In the genomic region with DNA sequence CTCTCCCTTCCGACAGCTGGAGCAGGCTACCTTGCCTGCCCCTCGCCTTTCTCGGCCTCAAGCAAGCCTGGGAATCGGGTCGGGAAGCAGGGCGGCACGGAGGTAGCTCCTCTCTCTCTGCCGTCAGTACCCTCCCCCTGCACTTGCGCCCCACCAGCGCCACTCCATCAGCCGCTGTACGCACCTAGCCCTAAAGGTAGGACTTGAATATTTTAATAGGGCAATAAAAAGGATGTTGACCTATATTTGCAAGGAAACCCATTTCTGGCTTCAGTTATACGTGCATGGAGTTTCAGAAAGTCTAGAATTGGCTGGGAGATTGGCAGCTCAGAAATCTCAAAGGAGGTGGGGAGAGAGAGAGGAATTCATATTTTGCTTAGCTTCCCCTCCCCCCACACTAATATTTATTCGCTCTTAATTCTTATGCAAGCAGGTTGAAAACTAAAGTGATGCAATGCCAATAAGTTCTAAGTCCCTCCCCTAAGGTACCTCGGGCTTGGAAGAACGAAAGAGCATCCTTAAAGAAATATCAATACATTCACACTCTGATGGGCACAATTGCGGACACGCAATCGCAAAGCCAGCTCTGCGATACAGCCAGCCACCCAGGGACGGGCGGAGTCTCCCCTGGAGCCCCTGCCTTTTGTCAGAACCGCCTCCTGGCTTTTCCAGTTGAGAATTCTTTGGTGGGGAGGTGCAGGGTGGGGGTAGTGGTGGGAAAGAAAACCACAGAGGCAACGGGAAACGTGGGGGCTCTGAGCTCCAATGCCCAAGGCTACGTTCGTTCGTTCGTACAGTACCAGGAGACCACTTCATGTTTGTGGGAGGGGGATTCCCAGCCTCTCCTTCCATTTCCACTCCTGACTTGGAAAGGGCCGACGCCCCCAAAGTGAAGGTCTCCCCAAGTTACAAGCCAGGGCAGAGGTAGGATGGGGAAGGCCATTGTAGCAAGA, we compare ENCODE assay signal across 1 cellular context.
TF ChIP-seq lines count a peak whose summit lies in the region.

No MANE protein-coding gene starts in this region.

TF ChIP-seq in HEK293, 187 proteins besides CTCF, POLR2A, EP300 and RAD21:
- TF ChIP-seq ZBTB17 (tag by site-specific recombination; IDR thresholded peaks at IDR 0.05) (0 out of 2 replicates have a peak, but pooled peaks have one; percentile 40), GLIS1 (tag by site-specific recombination; IDR thresholded peaks at IDR 0.05) (peak; percentile 61), ZBTB7A (tag by site-specific recombination; IDR thresholded peaks at IDR 0.05; ENCODE audit: low read depth) (no peak), OVOL3 (tag by site-specific recombination; IDR thresholded peaks at IDR 0.05) (no peak), SP3 (tag by site-specific recombination; IDR thresholded peaks at IDR 0.05) (peak; percentile 32; the same call in 1 of the 2 replicates), ZNF335 (tag by site-specific recombination; conservative IDR thresholded peaks at IDR 0.05) (peak; percentile 55; the same call in 1 of the 2 replicates), ZNF514 (tag by site-specific recombination; IDR thresholded peaks at IDR 0.05) (no peak), ZNF24 (tag by site-specific recombination; IDR thresholded peaks at IDR 0.05) (no peak), ZNF114 (tag by site-specific recombination; IDR thresholded peaks at IDR 0.05) (no peak), SP7 (tag by site-specific recombination; IDR thresholded peaks at IDR 0.05) (no peak), KLF7 (tag by site-specific recombination; IDR thresholded peaks at IDR 0.05; ENCODE audit: borderline replicate concordance) (no peak), ZNF341 (tag by site-specific recombination; IDR thresholded peaks at IDR 0.05; ENCODE audit: low read depth) (0 out of 2 replicates have a peak, but pooled peaks have one; percentile 35), ZNF112 (tag by site-specific recombination; IDR thresholded peaks at IDR 0.05) (no peak), YY2 (tag by site-specific recombination; IDR thresholded peaks at IDR 0.05) (0 out of 2 replicates have a peak, but pooled peaks have one; percentile 22), ZNF530 (tag by site-specific recombination; IDR thresholded peaks at IDR 0.05; ENCODE audit: low read depth) (0 out of 2 replicates have a peak, but pooled peaks have one; percentile 18), ZNF391 (tag by site-specific recombination; IDR thresholded peaks at IDR 0.05; ENCODE audit: borderline replicate concordance, low read depth) (no peak), ZNF366 (tag by site-specific recombination; conservative IDR thresholded peaks at IDR 0.05) (no peak), ZNF350 (tag by site-specific recombination; IDR thresholded peaks at IDR 0.05) (no peak), TCF7L2 (IDR thresholded peaks at IDR 0.05; ENCODE audit: borderline replicate concordance, low read depth, low read length) (no peak), KLF1 (tag by site-specific recombination; IDR thresholded peaks at IDR 0.05) (peak; percentile 42; the same call in 1 of the 2 replicates), ZNF354C (tag by site-specific recombination; IDR thresholded peaks at IDR 0.05; ENCODE audit: borderline replicate concordance, low read depth) (no peak), ZNF146 (tag by site-specific recombination; IDR thresholded peaks at IDR 0.05) (no peak), ZNF211 (tag by site-specific recombination; IDR thresholded peaks at IDR 0.05; ENCODE audit: low read depth) (no peak), REPIN1 (tag by site-specific recombination; IDR thresholded peaks at IDR 0.05; ENCODE audit: low read depth) (no peak), ZBTB20 (tag by site-specific recombination; IDR thresholded peaks at IDR 0.05) (peak; percentile 36; the same call in 1 of the 2 replicates), ZNF239 (tag by site-specific recombination; IDR thresholded peaks at IDR 0.05) (no peak), ZNF558 (tag by site-specific recombination; IDR thresholded peaks at IDR 0.05) (no peak)
- TF ChIP-seq, protein P1, sequence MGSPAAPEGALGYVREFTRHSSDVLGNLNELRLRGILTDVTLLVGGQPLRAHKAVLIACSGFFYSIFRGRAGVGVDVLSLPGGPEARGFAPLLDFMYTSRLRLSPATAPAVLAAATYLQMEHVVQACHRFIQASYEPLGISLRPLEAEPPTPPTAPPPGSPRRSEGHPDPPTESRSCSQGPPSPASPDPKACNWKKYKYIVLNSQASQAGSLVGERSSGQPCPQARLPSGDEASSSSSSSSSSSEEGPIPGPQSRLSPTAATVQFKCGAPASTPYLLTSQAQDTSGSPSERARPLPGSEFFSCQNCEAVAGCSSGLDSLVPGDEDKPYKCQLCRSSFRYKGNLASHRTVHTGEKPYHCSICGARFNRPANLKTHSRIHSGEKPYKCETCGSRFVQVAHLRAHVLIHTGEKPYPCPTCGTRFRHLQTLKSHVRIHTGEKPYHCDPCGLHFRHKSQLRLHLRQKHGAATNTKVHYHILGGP (tag by site-specific recombination; IDR thresholded peaks at IDR 0.05), result no peak
- TF ChIP-seq, protein P2, sequence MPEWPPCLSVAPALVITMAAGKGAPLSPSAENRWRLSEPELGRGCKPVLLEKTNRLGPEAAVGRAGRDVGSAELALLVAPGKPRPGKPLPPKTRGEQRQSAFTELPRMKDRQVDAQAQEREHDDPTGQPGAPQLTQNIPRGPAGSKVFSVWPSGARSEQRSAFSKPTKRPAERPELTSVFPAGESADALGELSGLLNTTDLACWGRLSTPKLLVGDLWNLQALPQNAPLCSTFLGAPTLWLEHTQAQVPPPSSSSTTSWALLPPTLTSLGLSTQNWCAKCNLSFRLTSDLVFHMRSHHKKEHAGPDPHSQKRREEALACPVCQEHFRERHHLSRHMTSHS (tag by site-specific recombination; IDR thresholded peaks at IDR 0.05), result no peak
- TF ChIP-seq, protein P3, sequence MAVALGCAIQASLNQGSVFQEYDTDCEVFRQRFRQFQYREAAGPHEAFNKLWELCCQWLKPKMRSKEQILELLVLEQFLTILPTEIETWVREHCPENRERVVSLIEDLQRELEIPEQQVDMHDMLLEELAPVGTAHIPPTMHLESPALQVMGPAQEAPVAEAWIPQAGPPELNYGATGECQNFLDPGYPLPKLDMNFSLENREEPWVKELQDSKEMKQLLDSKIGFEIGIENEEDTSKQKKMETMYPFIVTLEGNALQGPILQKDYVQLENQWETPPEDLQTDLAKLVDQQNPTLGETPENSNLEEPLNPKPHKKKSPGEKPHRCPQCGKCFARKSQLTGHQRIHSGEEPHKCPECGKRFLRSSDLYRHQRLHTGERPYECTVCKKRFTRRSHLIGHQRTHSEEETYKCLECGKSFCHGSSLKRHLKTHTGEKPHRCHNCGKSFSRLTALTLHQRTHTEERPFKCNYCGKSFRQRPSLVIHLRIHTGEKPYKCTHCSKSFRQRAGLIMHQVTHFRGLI (tag by site-specific recombination; IDR thresholded peaks at IDR 0.05), result no peak
- TF ChIP-seq, protein P4, sequence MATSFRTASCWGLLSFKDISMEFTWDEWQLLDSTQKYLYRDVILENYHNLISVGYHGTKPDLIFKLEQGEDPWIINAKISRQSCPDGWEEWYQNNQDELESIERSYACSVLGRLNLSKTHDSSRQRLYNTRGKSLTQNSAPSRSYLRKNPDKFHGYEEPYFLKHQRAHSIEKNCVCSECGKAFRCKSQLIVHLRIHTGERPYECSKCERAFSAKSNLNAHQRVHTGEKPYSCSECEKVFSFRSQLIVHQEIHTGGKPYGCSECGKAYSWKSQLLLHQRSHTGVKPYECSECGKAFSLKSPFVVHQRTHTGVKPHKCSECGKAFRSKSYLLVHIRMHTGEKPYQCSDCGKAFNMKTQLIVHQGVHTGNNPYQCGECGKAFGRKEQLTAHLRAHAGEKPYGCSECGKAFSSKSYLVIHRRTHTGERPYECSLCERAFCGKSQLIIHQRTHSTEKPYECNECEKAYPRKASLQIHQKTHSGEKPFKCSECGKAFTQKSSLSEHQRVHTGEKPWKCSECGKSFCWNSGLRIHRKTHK (tag by site-specific recombination; IDR thresholded peaks at IDR 0.05), result no peak
- TF ChIP-seq, protein P5, sequence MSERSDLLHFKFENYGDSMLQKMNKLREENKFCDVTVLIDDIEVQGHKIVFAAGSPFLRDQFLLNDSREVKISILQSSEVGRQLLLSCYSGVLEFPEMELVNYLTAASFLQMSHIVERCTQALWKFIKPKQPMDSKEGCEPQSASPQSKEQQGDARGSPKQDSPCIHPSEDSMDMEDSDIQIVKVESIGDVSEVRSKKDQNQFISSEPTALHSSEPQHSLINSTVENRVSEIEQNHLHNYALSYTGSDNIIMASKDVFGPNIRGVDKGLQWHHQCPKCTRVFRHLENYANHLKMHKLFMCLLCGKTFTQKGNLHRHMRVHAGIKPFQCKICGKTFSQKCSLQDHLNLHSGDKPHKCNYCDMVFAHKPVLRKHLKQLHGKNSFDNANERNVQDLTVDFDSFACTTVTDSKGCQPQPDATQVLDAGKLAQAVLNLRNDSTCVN (tag by site-specific recombination; optimal IDR thresholded peaks at IDR 0.05), result peak; percentile 15
- TF ChIP-seq, protein P6, sequence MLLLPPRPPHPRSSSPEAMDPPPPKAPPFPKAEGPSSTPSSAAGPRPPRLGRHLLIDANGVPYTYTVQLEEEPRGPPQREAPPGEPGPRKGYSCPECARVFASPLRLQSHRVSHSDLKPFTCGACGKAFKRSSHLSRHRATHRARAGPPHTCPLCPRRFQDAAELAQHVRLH (tag by site-specific recombination; IDR thresholded peaks at IDR 0.05), result no peak
- TF ChIP-seq, protein P7, sequence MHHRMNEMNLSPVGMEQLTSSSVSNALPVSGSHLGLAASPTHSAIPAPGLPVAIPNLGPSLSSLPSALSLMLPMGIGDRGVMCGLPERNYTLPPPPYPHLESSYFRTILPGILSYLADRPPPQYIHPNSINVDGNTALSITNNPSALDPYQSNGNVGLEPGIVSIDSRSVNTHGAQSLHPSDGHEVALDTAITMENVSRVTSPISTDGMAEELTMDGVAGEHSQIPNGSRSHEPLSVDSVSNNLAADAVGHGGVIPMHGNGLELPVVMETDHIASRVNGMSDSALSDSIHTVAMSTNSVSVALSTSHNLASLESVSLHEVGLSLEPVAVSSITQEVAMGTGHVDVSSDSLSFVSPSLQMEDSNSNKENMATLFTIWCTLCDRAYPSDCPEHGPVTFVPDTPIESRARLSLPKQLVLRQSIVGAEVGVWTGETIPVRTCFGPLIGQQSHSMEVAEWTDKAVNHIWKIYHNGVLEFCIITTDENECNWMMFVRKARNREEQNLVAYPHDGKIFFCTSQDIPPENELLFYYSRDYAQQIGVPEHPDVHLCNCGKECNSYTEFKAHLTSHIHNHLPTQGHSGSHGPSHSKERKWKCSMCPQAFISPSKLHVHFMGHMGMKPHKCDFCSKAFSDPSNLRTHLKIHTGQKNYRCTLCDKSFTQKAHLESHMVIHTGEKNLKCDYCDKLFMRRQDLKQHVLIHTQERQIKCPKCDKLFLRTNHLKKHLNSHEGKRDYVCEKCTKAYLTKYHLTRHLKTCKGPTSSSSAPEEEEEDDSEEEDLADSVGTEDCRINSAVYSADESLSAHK (tag by site-specific recombination; IDR thresholded peaks at IDR 0.05), result no peak
- TF ChIP-seq, protein P8, sequence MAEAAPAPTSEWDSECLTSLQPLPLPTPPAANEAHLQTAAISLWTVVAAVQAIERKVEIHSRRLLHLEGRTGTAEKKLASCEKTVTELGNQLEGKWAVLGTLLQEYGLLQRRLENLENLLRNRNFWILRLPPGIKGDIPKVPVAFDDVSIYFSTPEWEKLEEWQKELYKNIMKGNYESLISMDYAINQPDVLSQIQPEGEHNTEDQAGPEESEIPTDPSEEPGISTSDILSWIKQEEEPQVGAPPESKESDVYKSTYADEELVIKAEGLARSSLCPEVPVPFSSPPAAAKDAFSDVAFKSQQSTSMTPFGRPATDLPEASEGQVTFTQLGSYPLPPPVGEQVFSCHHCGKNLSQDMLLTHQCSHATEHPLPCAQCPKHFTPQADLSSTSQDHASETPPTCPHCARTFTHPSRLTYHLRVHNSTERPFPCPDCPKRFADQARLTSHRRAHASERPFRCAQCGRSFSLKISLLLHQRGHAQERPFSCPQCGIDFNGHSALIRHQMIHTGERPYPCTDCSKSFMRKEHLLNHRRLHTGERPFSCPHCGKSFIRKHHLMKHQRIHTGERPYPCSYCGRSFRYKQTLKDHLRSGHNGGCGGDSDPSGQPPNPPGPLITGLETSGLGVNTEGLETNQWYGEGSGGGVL (tag by site-specific recombination; IDR thresholded peaks at IDR 0.05), result peak; percentile 45; the same call in 1 of the 2 replicates
